17 cellular contexts compared by ENCODE assay signal in the genomic region with DNA sequence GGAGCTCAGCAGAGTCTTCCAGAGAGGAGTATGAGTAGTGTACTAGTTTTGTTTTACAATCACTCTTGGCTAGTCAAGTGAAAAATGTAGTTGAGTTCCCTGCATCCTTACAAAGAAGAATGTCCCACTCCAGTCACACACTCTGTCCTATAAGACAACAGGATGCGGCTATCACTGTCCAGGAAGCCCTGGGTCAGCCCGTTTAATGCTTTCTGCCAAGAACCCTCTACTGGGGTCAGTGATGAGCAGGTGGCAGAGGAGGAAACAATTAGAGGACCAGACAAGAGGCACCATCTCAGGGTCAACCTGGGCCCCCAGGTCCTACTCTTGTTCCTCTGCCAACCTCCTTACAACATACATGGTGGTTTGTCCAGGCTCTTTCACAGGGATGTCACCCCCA.
"Had no signal": no experiment of that assay in that cellular context is flagged by ENCODE, and none has a peak within 500 bp of the region (broad histone marks: within the 10 kb centered on the region; RNA-seq: fewer than 3 reads in every experiment).

No MANE protein-coding gene starts in this region.

- DNase-seq: activated CD4-positive, alpha-beta T cell treated with anti-CD3 and anti-CD28 coated beads for 1 hour; activated CD4-positive, alpha-beta T cell treated with anti-CD3 and anti-CD28 coated beads, Interleukin-2, amount 50 U/mL, for 1 hour; activated CD8-positive, alpha-beta T cell treated with anti-CD3 and anti-CD28 coated beads, Interleukin-2, amount 10 ng/mL, durations not matched to agents 7 days and 5 days; activated gamma-delta T cell; activated naive CD4-positive, alpha-beta T cell treated with anti-CD3 and anti-CD28 coated beads, Interleukin-2, amount 50 U/mL, for 16 hours; activated naive CD8-positive, alpha-beta T cell treated with anti-CD3 and anti-CD28 coated beads, Interleukin-2, amount 50 U/mL, for 24 hours; body of pancreas; foreskin keratinocyte; stimulated activated CD4-positive, alpha-beta T cell treated with anti-CD3 and anti-CD28 coated beads, Interleukin-4, amount 100 ng/mL, for 24 hours; stimulated activated naive CD8-positive, alpha-beta T cell treated with anti-CD3 and anti-CD28 coated beads, Interleukin-15, amount 100 ng/mL, for 72 hours; T-helper 9 cell had no signal

- H3K9me3 Mint-ChIP-seq: activated naive CD8-positive, alpha-beta T cell treated with anti-CD3 and anti-CD28 coated beads, Interleukin-2, amount 50 U/mL, for 24 hours; activated T-helper 1 cell treated with anti-CD3 and anti-CD28 coated beads, Interleukin-12 subunit alpha, Interleukin-12 subunit beta, Interleukin-2, Interleukin-4 antibody, amounts not matched to agents 30 ng/mL and 10 ng/mL and 1 ng/mL, durations not matched to agents 14 hours and 24 hours and 36 hours; mesothelial cell of epicardium; natural killer cell treated with Interleukin-12 subunit alpha and Interleukin-12 subunit beta and Interleukin-15 and Interleukin-18, amount 100 ng/mL, for 72 hours; stimulated activated naive CD8-positive, alpha-beta T cell treated with anti-CD3 and anti-CD28 coated beads, Interleukin-15, amount 100 ng/mL, for 72 hours had no signal

- H3K27me3 ChIP-seq: body of pancreas, cardiac muscle cell, foreskin keratinocyte had no signal

- H3K9me3 ChIP-seq: body of pancreas, prostate gland had no signal

- H3K27ac Mint-ChIP-seq: activated CD8-positive, alpha-beta T cell treated with anti-CD3 and anti-CD28 coated beads, Interleukin-2, amount 10 ng/mL, durations not matched to agents 7 days and 5 days; activated naive CD8-positive, alpha-beta T cell treated with anti-CD3 and anti-CD28 coated beads, Interleukin-2, amount 50 U/mL, for 24 hours; activated T-helper 1 cell treated with anti-CD3 and anti-CD28 coated beads, Interleukin-12 subunit alpha, Interleukin-12 subunit beta, Interleukin-2, Interleukin-4 antibody, amounts not matched to agents 30 ng/mL and 10 ng/mL and 1 ng/mL, durations not matched to agents 14 hours and 24 hours and 36 hours; mesothelial cell of epicardium; natural killer cell treated with Interleukin-12 subunit alpha and Interleukin-12 subunit beta and Interleukin-15 and Interleukin-18, amount 100 ng/mL, for 72 hours had no signal

- H3K36me3 ChIP-seq: cardiac muscle cell, prostate gland had no signal

- H3K4me3 Mint-ChIP-seq: activated CD8-positive, alpha-beta T cell treated with anti-CD3 and anti-CD28 coated beads, Interleukin-2, amount 10 ng/mL, durations not matched to agents 7 days and 5 days; activated naive CD8-positive, alpha-beta T cell treated with anti-CD3 and anti-CD28 coated beads, Interleukin-2, amount 50 U/mL, for 24 hours; activated T-helper 1 cell treated with anti-CD3 and anti-CD28 coated beads, Interleukin-12 subunit alpha, Interleukin-12 subunit beta, Interleukin-2, Interleukin-4 antibody, amounts not matched to agents 30 ng/mL and 10 ng/mL and 1 ng/mL, durations not matched to agents 14 hours and 24 hours and 36 hours; mesothelial cell of epicardium; natural killer cell treated with Interleukin-12 subunit alpha and Interleukin-12 subunit beta and Interleukin-15 and Interleukin-18, amount 100 ng/mL, for 72 hours; stimulated activated naive CD8-positive, alpha-beta T cell treated with anti-CD3 and anti-CD28 coated beads, Interleukin-15, amount 100 ng/mL, for 72 hours had no signal

- H3K27me3 Mint-ChIP-seq: activated naive CD8-positive, alpha-beta T cell treated with anti-CD3 and anti-CD28 coated beads, Interleukin-2, amount 50 U/mL, for 24 hours; natural killer cell treated with Interleukin-12 subunit alpha and Interleukin-12 subunit beta and Interleukin-15 and Interleukin-18, amount 100 ng/mL, for 72 hours; stimulated activated naive CD8-positive, alpha-beta T cell treated with anti-CD3 and anti-CD28 coated beads, Interleukin-15, amount 100 ng/mL, for 72 hours had no signal

- ATAC-seq: activated CD8-positive, alpha-beta T cell treated with anti-CD3 and anti-CD28 coated beads, Interleukin-2, amount 10 ng/mL, durations not matched to agents 7 days and 5 days; activated naive CD8-positive, alpha-beta T cell treated with anti-CD3 and anti-CD28 coated beads, Interleukin-2, amount 50 U/mL, for 24 hours; body of pancreas; natural killer cell treated with Interleukin-12 subunit alpha and Interleukin-12 subunit beta and Interleukin-15 and Interleukin-18, amount 100 ng/mL, for 72 hours; stimulated activated naive CD8-positive, alpha-beta T cell treated with anti-CD3 and anti-CD28 coated beads, Interleukin-15, amount 100 ng/mL, for 72 hours had no signal

- H3K4me1 Mint-ChIP-seq: activated naive CD8-positive, alpha-beta T cell treated with anti-CD3 and anti-CD28 coated beads, Interleukin-2, amount 50 U/mL, for 24 hours; stimulated activated naive CD8-positive, alpha-beta T cell treated with anti-CD3 and anti-CD28 coated beads, Interleukin-15, amount 100 ng/mL, for 72 hours had no signal

- H3K4me3 ChIP-seq: body of pancreas, cardiac muscle cell, prostate gland had no signal

- H3K36me3 Mint-ChIP-seq: mesothelial cell of epicardium; natural killer cell treated with Interleukin-12 subunit alpha and Interleukin-12 subunit beta and Interleukin-15 and Interleukin-18, amount 100 ng/mL, for 72 hours had no signal

- H3K4me1 ChIP-seq: body of pancreas, prostate gland had no signal

- H3K27ac ChIP-seq: body of pancreas, cardiac muscle cell, epithelial cell of prostate, foreskin keratinocyte, prostate gland had no signal
